In genomic region chr12:7229741-7230140, GRCh38 we compare ENCODE assay signal across 19 cellular contexts. TPM values are rescaled to one million over a fixed set of nuclear protein-coding genes. Genes with fewer than 3 reads are reported as not detected.
A peak's percentile ranks its signal among the peaks of the same experiment; 100 is the strongest.
DNase-seq lines count a peak whose midpoint lies in the region; TF ChIP-seq lines count a peak whose summit lies in the region.
"Had no signal": no experiment of that assay in that cellular context is flagged by ENCODE, and none has a peak within 500 bp of the region (broad histone marks: within the 10 kb centered on the region; RNA-seq: fewer than 3 reads in every experiment).

No MANE protein-coding gene starts in this region.

- H3K36me3 ChIP-seq in GM23248 (ENCODE audit: low read depth) (no peaks in the 10 kb centered on the region), tibial nerve (no peaks in the 10 kb centered on the region)

- H3K27me3 ChIP-seq in GM23248 (replicated peaks; ENCODE audit: insufficient read depth) (peaks cover 21% of the 10 kb centered on the region), tibial nerve (no peaks in the 10 kb centered on the region)

- H4K20me1 ChIP-seq in GM23248 (ENCODE audit: insufficient read depth), result no peaks in the 10 kb centered on the region

- no peaks in the 10 kb centered on the region for H3F3A ChIP-seq in GM23248 (ENCODE audit: insufficient read depth)

- H3K4me3 ChIP-seq in GM23248, result no peak overlapping the region
- no peak overlapping the region for H3K4me3 ChIP-seq in epithelial cell of esophagus (ENCODE audit: low read length)
- H3K4me3 ChIP-seq in fibroblast of mammary gland (ENCODE audit: control insufficient read depth, low read depth, low read length), result no peak overlapping the region
- H3K4me3 ChIP-seq in tibial nerve, result no peak overlapping the region
- H3K4me3 ChIP-seq: A549 had no signal

- TF ChIP-seq POLR2A in tibial nerve (IDR thresholded peaks at IDR 0.05), result no peak

- no peaks in the 10 kb centered on the region for H3K9me3 ChIP-seq in GM23248 (ENCODE audit: low read depth)
- H3K9me3 ChIP-seq in tibial nerve, result peaks cover 0 to 6% (median 0%) of the 10 kb centered on the region in 4 donors
- H3K9me3 ChIP-seq: A549 had no signal

- WGBS in GM23248 (ENCODE audit: low coverage in 1 of 2, low lambda C conversion rate in 2 of 2, missing lambda C conversion rate in 2 of 2), 2 experiments, result 28 to 32% methylated on average over 2 of the region's 2 CpGs
- WGBS in tibial nerve, 2 donors, result 71 to 77% methylated on average over 2 of the region's 2 CpGs

- no peak overlapping the region for H3K27ac ChIP-seq in GM23248
- H3K27ac ChIP-seq in tibial nerve, result no peak overlapping the region
- H3K27ac ChIP-seq: A549 had no signal

- peak; percentile 17 for DNase-seq in GM23248
- peak; percentile 75 for DNase-seq in amniotic epithelial cell (ENCODE audit: low read depth)
- peak; percentile 11 for DNase-seq in epithelial cell of esophagus (ENCODE audit: low read depth)
- DNase-seq in fibroblast of mammary gland (ENCODE audit: low read depth), result peak; percentile 62
- DNase-seq in NCI-H1092 (lab: John Stamatoyannopoulos, UW), result no peak
- DNase-seq in activated T-cell treated with anti-CD3 and anti-CD28 coated beads, Interleukin-2, amount 50 U/mL, for 48 hours, result no peak
- no peak for DNase-seq in NOMO-1 treated with dmso at 0.1 percent for 144 hours (lab: John Stamatoyannopoulos, UW; ENCODE audit: unreplicated experiment)
- DNase-seq in tibial nerve (ENCODE audit: low spot score in 2 of 2), result no peak
- DNase-seq: 8988T; ACHN; C1 segment of cervical spinal cord; Calu3; CD4-positive, alpha-beta memory T cell; COR-L47; DMS53; DMS79 treated with DMSO at 0.1 percent for 48 hours; GF-D8; H7 had no signal

- no peaks in the 10 kb centered on the region for H3K79me2 ChIP-seq in GM23248 (ENCODE audit: insufficient read depth)

- no peaks in the 10 kb centered on the region for H3K4me1 ChIP-seq in GM23248 (ENCODE audit: insufficient read depth)
- H3K4me1 ChIP-seq in tibial nerve, result no peaks in the 10 kb centered on the region
- H3K4me1 ChIP-seq: A549 had no signal

- in situ Hi-C loops in GM23248 (cut with MboI), result no loop called here

- TF ChIP-seq CTCF in epithelial cell of esophagus (IDR thresholded peaks at IDR 0.05; ENCODE audit: insufficient read depth, low read depth, low read length, missing control alignments) (no peak), fibroblast of mammary gland (conservative IDR thresholded peaks at IDR 0.05; ENCODE audit: control insufficient read depth, insufficient read depth, low read depth, low read length) (no peak), tibial nerve (IDR thresholded peaks at IDR 0.05) (no peak)

- no peak overlapping the region for H3K9ac ChIP-seq in GM23248

- no peak overlapping the region for H2AFZ ChIP-seq in GM23248

- no peak for TF ChIP-seq EP300 in tibial nerve (IDR thresholded peaks at IDR 0.05)

- no peak overlapping the region for H3K4me2 ChIP-seq in GM23248 (ENCODE audit: unreplicated experiment)
- H3K4me2 ChIP-seq: A549 had no signal

- no peaks in the 10 kb centered on the region for H3K9me2 ChIP-seq in GM23248 (ENCODE audit: insufficient read depth)

RNA-seq across cellular contexts. Expression of gene PEX5, which starts 40.3 kb away (rescaled TPM):
- total RNA-seq in GM23248 (2014; rRNA removed; shearing (Covaris generic)), result 22.3 and 27.8 TPM in 2 replicates
- 6.6 and 6.8 TPM in 2 replicates for polyA plus RNA-seq in GM23248 (2016; fragmentation: Nextera tagmentation; extraction: Ambion mirVana)
- 10 to 100 TPM; 58.1 to 70.6 (median 65.7) TPM for total RNA-seq in tibial nerve

Comparison
In these comparisons a context has a peak if more than half of its experiments do, and no peak if none do; other contexts are left out.
1. DNase-seq: peak in GM23248 (single experiment), amniotic epithelial cell (single experiment), epithelial cell of esophagus (single experiment) and fibroblast of mammary gland (single experiment); none in NCI-H1092 (single experiment), activated T-cell treated with anti-CD3 and anti-CD28 coated beads, Interleukin-2, amount 50 U/mL, for 48 hours (0 of 2), NOMO-1 treated with dmso at 0.1 percent for 144 hours (single experiment) and tibial nerve (0 of 2).